Comparison of ENCODE assay signal across 13 cellular contexts in genomic region chrX:119677654-119677981, GRCh38. TPM values are rescaled to one million over a fixed set of nuclear protein-coding genes. Genes with fewer than 3 reads are reported as not detected.
DNase-seq lines count a peak whose midpoint lies in the region; ATAC-seq and TF ChIP-seq lines count a peak whose summit lies in the region.
"Had no signal": no experiment of that assay in that cellular context is flagged by ENCODE, and none has a peak within 500 bp of the region (broad histone marks: within the 10 kb centered on the region; RNA-seq: fewer than 3 reads in every experiment).

No MANE protein-coding gene starts in this region.

- peaks cover 0 to 4% (median 3%) of the 10 kb centered on the region in 4 donors for H3K4me1 ChIP-seq in tibial artery
- H3K4me1 ChIP-seq: parathyroid adenoma had no signal

- POLR2A ChIA-PET in activated B cell treated with CpG ODN at 0.5 μM for 24 hours (lab: Charles Lee), result interaction anchor here (0.5 to 4.1 kb wide), 9 partner anchors 8 to 78 kb away, joined by 3 to 53 read pairs (median 5); partner anchors contain the start of gene SEPTIN6

- TF ChIP-seq CTCF in activated B cell treated with CpG ODN at 0.5 μM for 24 hours (IDR thresholded peaks at IDR 0.05) (no peak), glutamatergic neuron (IDR thresholded peaks at IDR 0.05; ENCODE audit: partially characterized antibody, unreplicated experiment) (no peak), tibial artery (IDR thresholded peaks at IDR 0.05) (no peak), type B pancreatic cell (conservative IDR thresholded peaks at IDR 0.05) (no peak)

- peak; percentile 35 for DNase-seq in activated T-cell treated with anti-CD3 and anti-CD28 coated beads, Interleukin-2, amount 50 U/mL, for 1 hour
- DNase-seq in activated T-cell treated with anti-CD3 and anti-CD28 coated beads for 4 hours (no peak), activated B cell treated with CpG ODN at 0.5 μM for 24 hours (no peak), glutamatergic neuron (no peak), tibial artery (no peak), type B pancreatic cell (ENCODE audit: extremely low spot score, unreplicated experiment) (no peak), cardiac septum (ENCODE audit: low spot score) (no peak), ecto neural progenitor cell (ENCODE audit: low spot score) (no peak)
- DNase-seq: activated CD4-positive, alpha-beta T cell treated with anti-CD3 and anti-CD28 coated beads, Interleukin-2, amount 50 U/mL, for 4 hours; mesenchymal stem cell; NCI-H2081 treated with DMSO at 0.1 percent for 48 hours had no signal

- H3K4me3 Mint-ChIP-seq in activated B cell treated with CpG ODN at 0.5 μM for 24 hours (peak overlapping the region; percentile 71), glutamatergic neuron (ENCODE audit: unreplicated experiment) (peak overlapping the region; percentile 61), type B pancreatic cell (no peak overlapping the region)

- CTCF ChIA-PET in activated B cell treated with CpG ODN at 0.5 μM for 24 hours (lab: Charles Lee), result no interaction called here

- H3K27ac ChIP-seq in tibial artery, result peak overlapping the region; percentile 6 to 37
- H3K27ac ChIP-seq: parathyroid adenoma had no signal

- H3K36me3 Mint-ChIP-seq in activated B cell treated with CpG ODN at 0.5 μM for 24 hours (ENCODE audit: low read depth) (peaks cover 25% of the 10 kb centered on the region), glutamatergic neuron (ENCODE audit: unreplicated experiment) (no peaks in the 10 kb centered on the region), type B pancreatic cell (no peaks in the 10 kb centered on the region)

- H3K4me1 Mint-ChIP-seq in activated B cell treated with CpG ODN at 0.5 μM for 24 hours (peaks cover 63% of the 10 kb centered on the region), glutamatergic neuron (ENCODE audit: low read depth, unreplicated experiment) (peaks cover 16% of the 10 kb centered on the region), type B pancreatic cell (ENCODE audit: unreplicated experiment) (peaks cover 6% of the 10 kb centered on the region)

- H3K9me3 Mint-ChIP-seq in activated B cell treated with CpG ODN at 0.5 μM for 24 hours, result no peaks in the 10 kb centered on the region
- no peaks in the 10 kb centered on the region for H3K9me3 Mint-ChIP-seq in glutamatergic neuron (ENCODE audit: unreplicated experiment)
- H3K9me3 Mint-ChIP-seq in type B pancreatic cell, result no peaks in the 10 kb centered on the region

- H3K9me3 ChIP-seq in tibial artery, result no peaks in the 10 kb centered on the region

- H3K36me3 ChIP-seq in tibial artery, result no peaks in the 10 kb centered on the region

- intact Hi-C loops in activated B cell treated with CpG ODN at 0.5 μM for 24 hours (cut with micrococcal nuclease), result loop anchor here (1.0 kb wide), 1 partner anchor 11 kb away; no protein-coding TSS in a partner anchor
- intact Hi-C loops in tibial artery (cut with DNase I; ENCODE audit: low total_unique reads), result no loop called here
- intact Hi-C loops in cardiac septum (cut with DNase I), result no loop called here

- no peaks in the 10 kb centered on the region for H3K27me3 Mint-ChIP-seq in activated B cell treated with CpG ODN at 0.5 μM for 24 hours
- H3K27me3 Mint-ChIP-seq in glutamatergic neuron (ENCODE audit: unreplicated experiment), result peaks cover 3% of the 10 kb centered on the region
- H3K27me3 Mint-ChIP-seq in type B pancreatic cell, result no peaks in the 10 kb centered on the region

- no peak overlapping the region for H3K4me3 ChIP-seq in tibial artery
- H3K4me3 ChIP-seq: coronary artery had no signal

- ATAC-seq in activated B cell treated with CpG ODN at 0.5 μM for 24 hours (ENCODE audit: low read depth), result no peak

- H3K27me3 ChIP-seq in tibial artery, result no peaks in the 10 kb centered on the region

- H3K27ac Mint-ChIP-seq in activated B cell treated with CpG ODN at 0.5 μM for 24 hours, result peak overlapping the region; percentile 90
- H3K27ac Mint-ChIP-seq in glutamatergic neuron (ENCODE audit: unreplicated experiment), result peak overlapping the region; percentile 33
- H3K27ac Mint-ChIP-seq in type B pancreatic cell, result no peak overlapping the region

RNA-seq across cellular contexts. Expression of gene SEPTIN6, which starts 15.3 kb away (rescaled TPM):
- total RNA-seq in activated B cell treated with CpG ODN at 0.5 μM for 24 hours (330 and 338 TPM in 2 replicates), glutamatergic neuron (ENCODE audit: unreplicated experiment) (243 TPM), type B pancreatic cell (ENCODE audit: low replicate concordance) (15.8 and 70.2 TPM in 2 replicates), cardiac septum (10.1 TPM)
